22 cellular contexts compared by ENCODE assay signal in genomic region chr2:30605184-30605583, GRCh38.
"Had no signal": no experiment of that assay in that cellular context is flagged by ENCODE, and none has a peak within 500 bp of the region (broad histone marks: within the 10 kb centered on the region; RNA-seq: fewer than 3 reads in every experiment).

No MANE protein-coding gene starts in this region.

- H3K4me1 ChIP-seq: esophagus muscularis mucosa, pancreas, prostate gland, suprapubic skin, thyroid gland had no signal

- H3K27ac Mint-ChIP-seq: natural killer cell treated with Interleukin-12 subunit alpha and Interleukin-12 subunit beta and Interleukin-15 and Interleukin-18, amount 100 ng/mL, for 72 hours; type B pancreatic cell had no signal

- H3K36me3 ChIP-seq: esophagus muscularis mucosa, gastrocnemius medialis, heart right ventricle, left ventricle myocardium inferior, pancreas, prostate gland, suprapubic skin, thyroid gland had no signal

- H3K27me3 Mint-ChIP-seq: natural killer cell treated with Interleukin-12 subunit alpha and Interleukin-12 subunit beta and Interleukin-15 and Interleukin-18, amount 100 ng/mL, for 72 hours; type B pancreatic cell had no signal

- H3K4me3 ChIP-seq: coronary artery, esophagus muscularis mucosa, gastrocnemius medialis, heart right ventricle, left ventricle myocardium inferior, lung, pancreas, prostate gland, smooth muscle cell, suprapubic skin, thyroid gland had no signal

- H3K27me3 ChIP-seq: esophagus muscularis mucosa, gastrocnemius medialis, heart right ventricle, pancreas, suprapubic skin, thyroid gland had no signal

- H3K9me3 ChIP-seq: gastrocnemius medialis, pancreas, prostate gland, suprapubic skin, thyroid gland had no signal

- H3K4me3 Mint-ChIP-seq: natural killer cell treated with Interleukin-12 subunit alpha and Interleukin-12 subunit beta and Interleukin-15 and Interleukin-18, amount 100 ng/mL, for 72 hours; type B pancreatic cell had no signal

- DNase-seq: effector CD4-positive, alpha-beta T cell; gastrocnemius medialis; heart right ventricle; kidney; left cardiac atrium; left ventricle myocardium inferior; mesenchymal stem cell; midbrain; occipital lobe; pancreas; stimulated activated CD4-positive, alpha-beta T cell treated with anti-CD3 and anti-CD28 coated beads, Interleukin-2, amount 100 ng/mL, for 48 hours; stimulated activated naive CD4-positive, alpha-beta T cell treated with Interleukin-2 at 50 U/mL for 16 hours; thyroid gland had no signal

- H3K27ac ChIP-seq: coronary artery, epithelial cell of prostate, esophagus muscularis mucosa, gastrocnemius medialis, heart right ventricle, left ventricle myocardium inferior, pancreas, prostate gland, suprapubic skin, thyroid gland had no signal

- ATAC-seq: gastrocnemius medialis; heart right ventricle; left cardiac atrium; natural killer cell treated with Interleukin-12 subunit alpha and Interleukin-12 subunit beta and Interleukin-15 and Interleukin-18, amount 100 ng/mL, for 72 hours; pancreas had no signal
